ENCODE assay signal across 12 cellular contexts in the genomic region with DNA sequence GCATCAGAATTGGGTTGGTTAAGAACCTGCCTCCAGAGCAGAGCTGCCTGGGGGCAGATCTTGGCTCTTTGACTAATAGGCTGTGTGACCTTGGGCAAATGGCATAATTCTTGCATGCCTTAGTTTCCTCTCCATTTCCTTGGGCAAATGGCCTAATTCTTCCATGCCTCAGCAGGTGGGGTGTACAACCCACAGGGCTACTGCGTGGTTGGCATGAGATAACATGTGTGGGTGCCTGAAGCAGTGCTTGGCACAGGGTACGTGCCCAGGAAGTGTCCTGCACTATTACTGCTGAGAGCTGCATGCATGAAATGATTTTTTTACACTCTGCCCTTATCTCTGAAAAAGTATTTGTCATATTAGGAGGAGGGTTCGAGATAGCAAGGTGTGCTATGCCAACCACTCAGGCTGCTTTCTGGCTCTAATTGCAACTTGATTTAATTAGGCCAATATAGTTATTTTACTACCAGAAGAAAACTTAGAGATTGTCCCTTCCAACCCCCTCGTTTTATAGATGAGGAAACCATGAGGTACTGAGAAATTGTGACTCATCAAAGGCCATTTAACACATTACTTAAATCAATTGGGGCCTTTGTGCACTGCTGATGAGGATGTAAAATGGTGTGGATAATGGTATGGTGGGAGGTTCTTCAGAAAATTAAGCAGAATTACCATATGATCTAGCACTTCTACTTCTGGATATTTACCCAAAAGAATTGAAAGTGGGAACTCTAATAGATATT.
DNase-seq lines count a peak whose midpoint lies in the region; ATAC-seq, FAIRE-seq and TF ChIP-seq lines count a peak whose summit lies in the region.
"Had no signal": no experiment of that assay in that cellular context is flagged by ENCODE, and none has a peak within 500 bp of the region (broad histone marks: within the 10 kb centered on the region; RNA-seq: fewer than 3 reads in every experiment).

No MANE protein-coding gene starts in this region.

- H3K9me3 Mint-ChIP-seq in activated CD4-positive, alpha-beta T cell treated with anti-CD3 and anti-CD28 coated beads, Interleukin-2, amount 10 ng/mL, durations not matched to agents 24 days and 14 days = peaks cover 3% of the 10 kb centered on the region
- H3K9me3 Mint-ChIP-seq in activated CD4-positive, alpha-beta T cell treated with anti-CD3 and anti-CD28 coated beads, Interleukin-2, amount 10 ng/mL, durations not matched to agents 7 days and 5 days = peaks cover 2% of the 10 kb centered on the region
- no peaks in the 10 kb centered on the region for H3K9me3 Mint-ChIP-seq in effector memory CD8-positive, alpha-beta T cell
- H3K9me3 Mint-ChIP-seq: nephron had no signal

- no peaks in the 10 kb centered on the region for H3K27me3 ChIP-seq in RWPE2 (ENCODE audit: insufficient read depth, poor library complexity, severe bottlenecking)
- no peaks in the 10 kb centered on the region for H3K27me3 ChIP-seq in small intestine (ENCODE audit: control insufficient read depth in 2 of 2, insufficient read depth in 2 of 2, low read length in 2 of 2)
- H3K27me3 ChIP-seq in WERI-Rb-1 (ENCODE audit: insufficient read depth, low read depth, severe bottlenecking) = no peaks in the 10 kb centered on the region
- H3K27me3 ChIP-seq: uterus had no signal

- POLR2A ChIA-PET in activated CD4-positive, alpha-beta T cell treated with anti-CD3 and anti-CD28 coated beads, Interleukin-2, amount 10 ng/mL, durations not matched to agents 7 days and 5 days (lab: Charles Lee) = interaction anchor here (0.6 to 0.7 kb wide), 2 partner anchors 161 to 237 kb away, joined by 3 to 6 read pairs; no protein-coding TSS in a partner anchor

- WGBS in small intestine, 3 donors = 10 to 59% (median 20%) methylated on average over 4 of the region's 4 CpGs

- no peak for FAIRE-seq in small intestine (lab: Jason Lieb, UNC)

- ATAC-seq in RWPE2 (ENCODE audit: low read depth) (no peak), HG03025 (IDR thresholded peaks at IDR 0.05; ENCODE audit: low FRiP score, unreplicated experiment) (no peak)
- no peak for ATAC-seq in effector memory CD8-positive, alpha-beta T cell (replicated peaks)

- H3K4me1 ChIP-seq in RWPE2 (ENCODE audit: insufficient read depth, poor library complexity, severe bottlenecking) (peaks cover 83% of the 10 kb centered on the region), small intestine (ENCODE audit: control insufficient read depth in 2 of 2, insufficient read depth in 1 of 2, low read depth in 1 of 2, low read length in 1 of 2) (peaks cover 25 to 28% of the 10 kb centered on the region in 2 donors)
- H3K4me1 ChIP-seq: uterus had no signal

- H3K4me3 ChIP-seq in RWPE2 (ENCODE audit: severe bottlenecking) = no peak overlapping the region
- no peak overlapping the region for H3K4me3 ChIP-seq in small intestine (ENCODE audit: low read depth in 1 of 2, low read length in 2 of 2)
- H3K4me3 ChIP-seq in WERI-Rb-1 (ENCODE audit: low read depth, low read length) = no peak overlapping the region
- H3K4me3 ChIP-seq: uterus had no signal

- H3K36me3 ChIP-seq in RWPE2 (ENCODE audit: low read depth) = peaks cover 3% of the 10 kb centered on the region; the same call in 1 of the 2 replicates
- H3K36me3 ChIP-seq in small intestine (ENCODE audit: control insufficient read depth in 2 of 2, insufficient read depth in 2 of 2, low read length in 2 of 2) = peaks cover 0 to 6% of the 10 kb centered on the region in 2 donors
- H3K36me3 ChIP-seq in WERI-Rb-1 = no peaks in the 10 kb centered on the region
- H3K36me3 ChIP-seq: uterus had no signal

- DNase-seq in activated CD4-positive, alpha-beta T cell treated with anti-CD3 and anti-CD28 coated beads, Interleukin-2, amount 10 ng/mL, durations not matched to agents 24 days and 14 days = no peak
- DNase-seq in activated CD4-positive, alpha-beta T cell treated with anti-CD3 and anti-CD28 coated beads, Interleukin-2, amount 10 ng/mL, durations not matched to agents 7 days and 5 days = no peak
- DNase-seq in RWPE2 (ENCODE audit: low spot score) (no peak), small intestine (peak; percentile 93), WERI-Rb-1 (no peak), activated gamma-delta T cell treated with Interleukin-2 at 50 U/mL for 16 hours (no peak)
- no peak for DNase-seq in effector memory CD8-positive, alpha-beta T cell
- DNase-seq: DMS153, NCI-H1417 treated with DMSO at 0.1 percent for 48 hours, uterus had no signal

- peak overlapping the region; percentile 98 for H3K27ac ChIP-seq in RWPE2 (ENCODE audit: poor library complexity, severe bottlenecking)
- H3K27ac ChIP-seq in small intestine (ENCODE audit: low read depth in 1 of 2, low read length in 1 of 2) = peak overlapping the region; percentile 30 to 79
- H3K27ac ChIP-seq in WERI-Rb-1 = no peak overlapping the region

- intact Hi-C loops in activated CD4-positive, alpha-beta T cell treated with anti-CD3 and anti-CD28 coated beads, Interleukin-2, amount 10 ng/mL, durations not matched to agents 24 days and 14 days (cut with micrococcal nuclease) = no loop called here

- H3K9me3 ChIP-seq in RWPE2 (ENCODE audit: severe bottlenecking) = no peaks in the 10 kb centered on the region
- no peaks in the 10 kb centered on the region for H3K9me3 ChIP-seq in small intestine (ENCODE audit: control insufficient read depth, low read depth)
- no peaks in the 10 kb centered on the region for H3K9me3 ChIP-seq in WERI-Rb-1 (ENCODE audit: severe bottlenecking)
- H3K9me3 ChIP-seq: uterus had no signal

- peak overlapping the region; percentile 17 for H3K4me3 Mint-ChIP-seq in activated CD4-positive, alpha-beta T cell treated with anti-CD3 and anti-CD28 coated beads, Interleukin-2, amount 10 ng/mL, durations not matched to agents 24 days and 14 days
- H3K4me3 Mint-ChIP-seq in activated CD4-positive, alpha-beta T cell treated with anti-CD3 and anti-CD28 coated beads, Interleukin-2, amount 10 ng/mL, durations not matched to agents 7 days and 5 days = no peak overlapping the region
- no peak overlapping the region for H3K4me3 Mint-ChIP-seq in effector memory CD8-positive, alpha-beta T cell
- H3K4me3 Mint-ChIP-seq: nephron had no signal

- peak overlapping the region; percentile 76 for H3K27ac Mint-ChIP-seq in activated CD4-positive, alpha-beta T cell treated with anti-CD3 and anti-CD28 coated beads, Interleukin-2, amount 10 ng/mL, durations not matched to agents 24 days and 14 days
- H3K27ac Mint-ChIP-seq in activated CD4-positive, alpha-beta T cell treated with anti-CD3 and anti-CD28 coated beads, Interleukin-2, amount 10 ng/mL, durations not matched to agents 7 days and 5 days = no peak overlapping the region
- H3K27ac Mint-ChIP-seq in effector memory CD8-positive, alpha-beta T cell = peak overlapping the region; percentile 44 to 94

- TF ChIP-seq CTCF in RWPE2 (IDR thresholded peaks at IDR 0.05; ENCODE audit: poor library complexity, severe bottlenecking) = no peak
- no peak for TF ChIP-seq CTCF in WERI-Rb-1 (IDR thresholded peaks at IDR 0.05; ENCODE audit: low read depth, low read length)

- H3K4me1 Mint-ChIP-seq in activated CD4-positive, alpha-beta T cell treated with anti-CD3 and anti-CD28 coated beads, Interleukin-2, amount 10 ng/mL, durations not matched to agents 24 days and 14 days = peaks cover 73% of the 10 kb centered on the region
- H3K4me1 Mint-ChIP-seq in activated CD4-positive, alpha-beta T cell treated with anti-CD3 and anti-CD28 coated beads, Interleukin-2, amount 10 ng/mL, durations not matched to agents 7 days and 5 days = peaks cover 70% of the 10 kb centered on the region
- H3K4me1 Mint-ChIP-seq in effector memory CD8-positive, alpha-beta T cell (ENCODE audit: low read depth in 2 of 2) = peaks cover 35 to 53% of the 10 kb centered on the region in 2 donors

- CTCF ChIA-PET in activated CD4-positive, alpha-beta T cell treated with anti-CD3 and anti-CD28 coated beads, Interleukin-2, amount 10 ng/mL, durations not matched to agents 7 days and 5 days (lab: Charles Lee) = no interaction called here

- peaks cover 77% of the 10 kb centered on the region for H3K36me3 Mint-ChIP-seq in activated CD4-positive, alpha-beta T cell treated with anti-CD3 and anti-CD28 coated beads, Interleukin-2, amount 10 ng/mL, durations not matched to agents 24 days and 14 days (ENCODE audit: low read depth)
- H3K36me3 Mint-ChIP-seq in activated CD4-positive, alpha-beta T cell treated with anti-CD3 and anti-CD28 coated beads, Interleukin-2, amount 10 ng/mL, durations not matched to agents 7 days and 5 days (ENCODE audit: low read depth) = peaks cover 87% of the 10 kb centered on the region
- peaks cover 89% of the 10 kb centered on the region for H3K36me3 Mint-ChIP-seq in effector memory CD8-positive, alpha-beta T cell (ENCODE audit: insufficient read depth)

- no peaks in the 10 kb centered on the region for H3K27me3 Mint-ChIP-seq in activated CD4-positive, alpha-beta T cell treated with anti-CD3 and anti-CD28 coated beads, Interleukin-2, amount 10 ng/mL, durations not matched to agents 24 days and 14 days
- H3K27me3 Mint-ChIP-seq in activated CD4-positive, alpha-beta T cell treated with anti-CD3 and anti-CD28 coated beads, Interleukin-2, amount 10 ng/mL, durations not matched to agents 7 days and 5 days = no peaks in the 10 kb centered on the region
- no peaks in the 10 kb centered on the region for H3K27me3 Mint-ChIP-seq in effector memory CD8-positive, alpha-beta T cell
